ENCODE assay signal across 1 cellular context in genomic region chrX:52171055-52171454, GRCh38. TPM values are rescaled to one million over a fixed set of nuclear protein-coding genes. Genes with fewer than 3 reads are reported as not detected.
"Had no signal": no experiment of that assay in that cellular context is flagged by ENCODE, and none has a peak within 500 bp of the region (broad histone marks: within the 10 kb centered on the region; RNA-seq: fewer than 3 reads in every experiment).

No MANE protein-coding gene starts in this region.

RNA-seq across cellular contexts. Expression of gene MAGED4, which starts 13.6 kb away (rescaled TPM):
- total RNA-seq: GM12878 had no signal
- polyA plus RNA-seq: GM12878 had no signal
